20 cellular contexts compared by ENCODE assay signal in the genomic region with DNA sequence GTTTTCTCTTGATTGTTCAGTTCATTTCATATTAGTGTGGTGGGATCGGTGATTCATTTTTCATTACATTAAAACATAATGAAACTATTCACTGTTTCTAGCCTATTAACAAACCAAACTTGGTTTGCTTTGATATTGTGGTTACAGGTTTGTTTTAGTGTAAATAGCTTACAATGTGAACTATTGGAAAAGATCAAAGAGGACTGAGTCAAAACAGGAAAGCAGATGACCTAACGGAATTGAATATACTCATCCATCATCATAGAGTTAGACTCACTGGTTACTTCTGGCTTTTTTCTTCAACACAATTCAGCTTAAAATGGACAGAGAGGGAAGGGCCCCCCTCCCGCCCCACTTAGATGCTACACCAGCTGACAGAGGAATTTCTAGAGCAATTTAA.
"Had no signal": no experiment of that assay in that cellular context is flagged by ENCODE, and none has a peak within 500 bp of the region (broad histone marks: within the 10 kb centered on the region; RNA-seq: fewer than 3 reads in every experiment).

No MANE protein-coding gene starts in this region.

- H3K4me1 ChIP-seq: left ventricle myocardium inferior, right atrium auricular region, right lobe of liver, stomach, thyroid gland, upper lobe of right lung, uterus had no signal

- H3K4me2 ChIP-seq: smooth muscle cell had no signal

- H3K36me3 ChIP-seq: left ventricle myocardium inferior, ovary, right atrium auricular region, right lobe of liver, stomach, thyroid gland, upper lobe of right lung, uterus had no signal

- DNase-seq: islet precursor cell; left ventricle myocardium inferior; mesendoderm; naive B cell; natural killer cell; ovary; right lobe of liver; stimulated activated CD4-positive, alpha-beta T cell treated with anti-CD3 and anti-CD28 coated beads, Interleukin-1b, Interleukin-23, amount 100 ng/mL, for 48 hours; stimulated activated CD4-positive, alpha-beta T cell treated with anti-CD3 and anti-CD28 coated beads, Interleukin-2, amount 100 ng/mL, for 48 hours; stimulated activated naive B cell treated with anti-CD40 and anti-IgM and Interleukin-4, amounts not matched to agents 10 μg/mL and 1 μg/mL and 100 μg/mL, for 72 hours; stimulated activated naive CD8-positive, alpha-beta T cell treated with anti-CD3 and anti-CD28 coated beads, Interleukin-15, Interleukin-2, amounts not matched to agents 100 U/mL and 50 U/mL, for 24 hours; stomach; testis; thyroid gland; trophoblast cell; upper lobe of right lung; uterus had no signal

- H3K4me3 ChIP-seq: left ventricle myocardium inferior, lung, ovary, right atrium auricular region, right lobe of liver, smooth muscle cell, stomach, testis, thyroid gland, upper lobe of right lung, uterus had no signal

- H3K27ac ChIP-seq: left ventricle myocardium inferior, ovary, right atrium auricular region, right lobe of liver, stomach, testis, thyroid gland, upper lobe of right lung, uterus had no signal

- ATAC-seq: natural killer cell; right lobe of liver; stimulated activated naive B cell treated with anti-CD40 and anti-IgM and Interleukin-4, amounts not matched to agents 10 μg/mL and 1 μg/mL and 100 μg/mL, for 72 hours; stimulated activated naive CD8-positive, alpha-beta T cell treated with anti-CD3 and anti-CD28 coated beads, Interleukin-15, Interleukin-2, amounts not matched to agents 100 U/mL and 50 U/mL, for 24 hours; upper lobe of right lung had no signal

- H3K27me3 ChIP-seq: ovary, right atrium auricular region, right lobe of liver, stomach, testis, thyroid gland, upper lobe of right lung, uterus had no signal

- H3K9me3 ChIP-seq: left ventricle myocardium inferior, ovary, right atrium auricular region, right lobe of liver, stomach, testis, thyroid gland, upper lobe of right lung, uterus had no signal
